Comparison of ENCODE assay signal across 1 cellular context in the genomic region with DNA sequence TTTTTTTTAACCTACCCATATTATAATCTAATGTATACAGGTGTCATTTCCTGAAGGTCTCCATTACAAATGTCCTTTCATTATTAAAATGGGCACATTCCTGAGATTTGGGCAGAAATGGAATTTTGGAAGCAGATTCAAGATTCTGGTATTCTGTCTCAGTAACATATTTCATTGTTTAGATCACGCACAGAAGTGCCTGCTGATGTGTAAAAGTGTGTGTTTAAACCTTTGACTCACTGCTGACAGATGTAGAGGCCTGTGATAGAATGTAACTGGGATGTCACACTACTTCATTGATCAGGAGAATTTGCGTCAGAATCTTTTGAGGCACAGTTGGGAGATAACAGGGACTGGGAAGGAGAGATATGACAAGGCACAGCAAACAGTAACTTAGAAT.
TF ChIP-seq lines count a peak whose summit lies in the region.

No MANE protein-coding gene starts in this region.

TF ChIP-seq in K562, 482 proteins besides CTCF, POLR2A, EP300 and RAD21 (continued from another document):
- TF ChIP-seq, protein P1, sequence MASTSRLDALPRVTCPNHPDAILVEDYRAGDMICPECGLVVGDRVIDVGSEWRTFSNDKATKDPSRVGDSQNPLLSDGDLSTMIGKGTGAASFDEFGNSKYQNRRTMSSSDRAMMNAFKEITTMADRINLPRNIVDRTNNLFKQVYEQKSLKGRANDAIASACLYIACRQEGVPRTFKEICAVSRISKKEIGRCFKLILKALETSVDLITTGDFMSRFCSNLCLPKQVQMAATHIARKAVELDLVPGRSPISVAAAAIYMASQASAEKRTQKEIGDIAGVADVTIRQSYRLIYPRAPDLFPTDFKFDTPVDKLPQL (IDR thresholded peaks at IDR 0.05; ENCODE audit: extremely low read depth, insufficient read length), result no peak
- TF ChIP-seq CBFA2T2 (conservative IDR thresholded peaks at IDR 0.05), result peak; percentile 21; the same call in 1 of the 2 replicates
- no peak for TF ChIP-seq BRD9 (IDR thresholded peaks at IDR 0.05; ENCODE audit: low read depth, partially characterized antibody)
- no peak for TF ChIP-seq ZNF263 (CRISPR knock-in tag; IDR thresholded peaks at IDR 0.05; ENCODE audit: borderline replicate concordance)
- no peak for TF ChIP-seq TSC22D4 (tag; IDR thresholded peaks at IDR 0.05)
- no peak for TF ChIP-seq KLF16 (IDR thresholded peaks at IDR 0.05)
- TF ChIP-seq ZNF347 (CRISPR knock-in tag; IDR thresholded peaks at IDR 0.05; ENCODE audit: low read depth), result no peak
- no peak for TF ChIP-seq SNRNP70 (optimal IDR thresholded peaks at IDR 0.05; ENCODE audit: low read depth, low read length)
- TF ChIP-seq DACH1 (IDR thresholded peaks at IDR 0.05; ENCODE audit: partially characterized antibody), result no peak
- TF ChIP-seq ZNF586 (CRISPR knock-in tag; conservative IDR thresholded peaks at IDR 0.05), result no peak
- peak; percentile 43 for TF ChIP-seq CBFA2T3 (IDR thresholded peaks at IDR 0.05)
- TF ChIP-seq, protein P2, sequence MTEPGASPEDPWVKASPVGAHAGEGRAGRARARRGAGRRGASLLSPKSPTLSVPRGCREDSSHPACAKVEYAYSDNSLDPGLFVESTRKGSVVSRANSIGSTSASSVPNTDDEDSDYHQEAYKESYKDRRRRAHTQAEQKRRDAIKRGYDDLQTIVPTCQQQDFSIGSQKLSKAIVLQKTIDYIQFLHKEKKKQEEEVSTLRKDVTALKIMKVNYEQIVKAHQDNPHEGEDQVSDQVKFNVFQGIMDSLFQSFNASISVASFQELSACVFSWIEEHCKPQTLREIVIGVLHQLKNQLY (CRISPR knock-in tag; conservative IDR thresholded peaks at IDR 0.05), result no peak
- TF ChIP-seq POLR2H (tag; IDR thresholded peaks at IDR 0.05; ENCODE audit: low read depth), result no peak
- TF ChIP-seq TEAD4 (IDR thresholded peaks at IDR 0.05; ENCODE audit: low read length), result no peak
- no peak for TF ChIP-seq TEAD4 (CRISPR knock-in tag; IDR thresholded peaks at IDR 0.05; ENCODE audit: borderline replicate concordance)
- TF ChIP-seq, protein P3, sequence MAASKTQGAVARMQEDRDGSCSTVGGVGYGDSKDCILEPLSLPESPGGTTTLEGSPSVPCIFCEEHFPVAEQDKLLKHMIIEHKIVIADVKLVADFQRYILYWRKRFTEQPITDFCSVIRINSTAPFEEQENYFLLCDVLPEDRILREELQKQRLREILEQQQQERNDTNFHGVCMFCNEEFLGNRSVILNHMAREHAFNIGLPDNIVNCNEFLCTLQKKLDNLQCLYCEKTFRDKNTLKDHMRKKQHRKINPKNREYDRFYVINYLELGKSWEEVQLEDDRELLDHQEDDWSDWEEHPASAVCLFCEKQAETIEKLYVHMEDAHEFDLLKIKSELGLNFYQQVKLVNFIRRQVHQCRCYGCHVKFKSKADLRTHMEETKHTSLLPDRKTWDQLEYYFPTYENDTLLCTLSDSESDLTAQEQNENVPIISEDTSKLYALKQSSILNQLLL (CRISPR knock-in tag; IDR thresholded peaks at IDR 0.05; ENCODE audit: borderline replicate concordance), result no peak
- TF ChIP-seq, protein P4, sequence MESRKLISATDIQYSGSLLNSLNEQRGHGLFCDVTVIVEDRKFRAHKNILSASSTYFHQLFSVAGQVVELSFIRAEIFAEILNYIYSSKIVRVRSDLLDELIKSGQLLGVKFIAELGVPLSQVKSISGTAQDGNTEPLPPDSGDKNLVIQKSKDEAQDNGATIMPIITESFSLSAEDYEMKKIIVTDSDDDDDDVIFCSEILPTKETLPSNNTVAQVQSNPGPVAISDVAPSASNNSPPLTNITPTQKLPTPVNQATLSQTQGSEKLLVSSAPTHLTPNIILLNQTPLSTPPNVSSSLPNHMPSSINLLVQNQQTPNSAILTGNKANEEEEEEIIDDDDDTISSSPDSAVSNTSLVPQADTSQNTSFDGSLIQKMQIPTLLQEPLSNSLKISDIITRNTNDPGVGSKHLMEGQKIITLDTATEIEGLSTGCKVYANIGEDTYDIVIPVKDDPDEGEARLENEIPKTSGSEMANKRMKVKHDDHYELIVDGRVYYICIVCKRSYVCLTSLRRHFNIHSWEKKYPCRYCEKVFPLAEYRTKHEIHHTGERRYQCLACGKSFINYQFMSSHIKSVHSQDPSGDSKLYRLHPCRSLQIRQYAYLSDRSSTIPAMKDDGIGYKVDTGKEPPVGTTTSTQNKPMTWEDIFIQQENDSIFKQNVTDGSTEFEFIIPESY (CRISPR knock-in tag; IDR thresholded peaks at IDR 0.05), result no peak
- no peak for TF ChIP-seq PTTG1 (tag; IDR thresholded peaks at IDR 0.05; ENCODE audit: low read depth)
- TF ChIP-seq, protein P5, sequence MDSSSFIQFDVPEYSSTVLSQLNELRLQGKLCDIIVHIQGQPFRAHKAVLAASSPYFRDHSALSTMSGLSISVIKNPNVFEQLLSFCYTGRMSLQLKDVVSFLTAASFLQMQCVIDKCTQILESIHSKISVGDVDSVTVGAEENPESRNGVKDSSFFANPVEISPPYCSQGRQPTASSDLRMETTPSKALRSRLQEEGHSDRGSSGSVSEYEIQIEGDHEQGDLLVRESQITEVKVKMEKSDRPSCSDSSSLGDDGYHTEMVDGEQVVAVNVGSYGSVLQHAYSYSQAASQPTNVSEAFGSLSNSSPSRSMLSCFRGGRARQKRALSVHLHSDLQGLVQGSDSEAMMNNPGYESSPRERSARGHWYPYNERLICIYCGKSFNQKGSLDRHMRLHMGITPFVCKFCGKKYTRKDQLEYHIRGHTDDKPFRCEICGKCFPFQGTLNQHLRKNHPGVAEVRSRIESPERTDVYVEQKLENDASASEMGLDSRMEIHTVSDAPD (CRISPR knock-in tag; IDR thresholded peaks at IDR 0.05), result no peak
- no peak for TF ChIP-seq ZNF76 (CRISPR knock-in tag; IDR thresholded peaks at IDR 0.05; ENCODE audit: borderline replicate concordance)
- TF ChIP-seq OTX1 (CRISPR knock-in tag; IDR thresholded peaks at IDR 0.05), result no peak
- no peak for TF ChIP-seq ZNF764 (CRISPR knock-in tag; IDR thresholded peaks at IDR 0.05; ENCODE audit: low read depth)
- no peak for TF ChIP-seq PYGO2 (tag; IDR thresholded peaks at IDR 0.05)
- no peak for TF ChIP-seq ZFP1 (CRISPR knock-in tag; IDR thresholded peaks at IDR 0.05)
- TF ChIP-seq GATAD2A (IDR thresholded peaks at IDR 0.05), result no peak
- TF ChIP-seq, protein P6, sequence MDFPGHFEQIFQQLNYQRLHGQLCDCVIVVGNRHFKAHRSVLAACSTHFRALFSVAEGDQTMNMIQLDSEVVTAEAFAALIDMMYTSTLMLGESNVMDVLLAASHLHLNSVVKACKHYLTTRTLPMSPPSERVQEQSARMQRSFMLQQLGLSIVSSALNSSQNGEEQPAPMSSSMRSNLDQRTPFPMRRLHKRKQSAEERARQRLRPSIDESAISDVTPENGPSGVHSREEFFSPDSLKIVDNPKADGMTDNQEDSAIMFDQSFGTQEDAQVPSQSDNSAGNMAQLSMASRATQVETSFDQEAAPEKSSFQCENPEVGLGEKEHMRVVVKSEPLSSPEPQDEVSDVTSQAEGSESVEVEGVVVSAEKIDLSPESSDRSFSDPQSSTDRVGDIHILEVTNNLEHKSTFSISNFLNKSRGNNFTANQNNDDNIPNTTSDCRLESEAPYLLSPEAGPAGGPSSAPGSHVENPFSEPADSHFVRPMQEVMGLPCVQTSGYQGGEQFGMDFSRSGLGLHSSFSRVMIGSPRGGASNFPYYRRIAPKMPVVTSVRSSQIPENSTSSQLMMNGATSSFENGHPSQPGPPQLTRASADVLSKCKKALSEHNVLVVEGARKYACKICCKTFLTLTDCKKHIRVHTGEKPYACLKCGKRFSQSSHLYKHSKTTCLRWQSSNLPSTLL (IDR thresholded peaks at IDR 0.05), result no peak
- TF ChIP-seq ZNF134 (CRISPR knock-in tag; conservative IDR thresholded peaks at IDR 0.05), result no peak
- peak; percentile 36; the same call in 1 of the 2 replicates for TF ChIP-seq ARID1B (IDR thresholded peaks at IDR 0.05)
TF ChIP-seq in K562: peak in this region for 5.
